ENCODE assay signal across 14 cellular contexts in the genomic region with DNA sequence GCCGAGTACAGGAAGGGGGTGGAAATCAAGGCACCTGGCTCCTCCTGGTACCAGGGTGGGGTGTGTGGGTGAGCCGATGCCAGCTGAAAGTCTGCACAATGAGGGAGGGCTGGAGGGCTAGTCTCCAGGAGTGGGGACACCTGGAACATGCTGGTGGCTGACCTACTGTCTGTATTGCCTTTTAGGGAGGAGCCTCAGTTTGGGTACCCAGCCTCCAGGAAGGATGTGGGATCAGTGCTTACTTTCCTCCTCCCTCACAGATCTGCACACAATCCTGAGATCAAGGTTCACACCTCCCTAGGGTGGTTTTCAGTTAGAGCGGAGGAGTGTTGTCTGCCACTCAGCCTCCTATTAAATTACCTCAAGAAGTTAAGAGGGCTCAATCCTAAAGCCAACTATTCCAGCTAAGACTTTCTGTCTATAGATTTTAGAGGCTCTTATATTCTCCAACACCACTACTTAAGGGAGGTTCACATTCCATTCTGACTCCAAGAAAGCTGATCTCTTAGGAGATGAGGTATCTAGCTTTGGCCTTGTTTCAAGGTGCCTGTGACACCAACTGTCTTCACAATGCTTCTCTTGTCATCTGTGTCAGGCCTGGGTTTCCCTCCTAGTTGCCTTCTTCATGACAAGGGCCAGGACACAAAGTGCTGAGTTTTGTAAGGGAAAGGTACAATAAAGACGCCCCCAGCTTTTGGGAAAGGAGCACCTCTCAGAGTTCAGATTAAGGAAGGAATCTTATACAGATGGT. TPM values are rescaled to one million over a fixed set of nuclear protein-coding genes. Genes with fewer than 3 reads are reported as not detected.
A peak's percentile ranks its signal among the peaks of the same experiment; 100 is the strongest.
DNase-seq lines count a peak whose midpoint lies in the region; ATAC-seq and TF ChIP-seq lines count a peak whose summit lies in the region.
"Had no signal": no experiment of that assay in that cellular context is flagged by ENCODE, and none has a peak within 500 bp of the region (broad histone marks: within the 10 kb centered on the region; RNA-seq: fewer than 3 reads in every experiment).

No MANE protein-coding gene starts in this region.

- intact Hi-C loops in CD4-positive, alpha-beta memory T cell (cut with micrococcal nuclease) = loop anchor here (2.0 to 5.0 kb wide), 2 partner anchors 16 to 47 kb away; a partner anchor contains a TSS

- peak overlapping the region; percentile 38 to 79 (median 61) for H3K4me3 Mint-ChIP-seq in CD4-positive, alpha-beta memory T cell

- peak overlapping the region in 1 of 2 donors; percentile 36 for H3K4me3 ChIP-seq in CD4-positive, alpha-beta memory T cell (ENCODE audit: low read length in 2 of 2)
- H3K4me3 ChIP-seq in HEK293 (ENCODE audit: low read depth, low read length) (no peak overlapping the region), mucosa of rectum (ENCODE audit: low read length in 2 of 2) (peak overlapping the region in 1 of 2 donors; percentile 41), hepatocyte (no peak overlapping the region)
- H3K4me3 ChIP-seq: right lobe of liver had no signal

- H3K36me3 ChIP-seq in CD4-positive, alpha-beta memory T cell (ENCODE audit: insufficient read depth, low read length) = peaks cover 10% of the 10 kb centered on the region
- H3K36me3 ChIP-seq in HEK293 (ENCODE audit: control insufficient read depth in 2 of 2, insufficient read depth in 1 of 2, low read length in 2 of 2) (peaks cover 6 to 25% of the 10 kb centered on the region in 2 experiments; a peak in 2 of 3 replicates), mucosa of rectum (ENCODE audit: control insufficient read depth in 2 of 2, insufficient read depth in 2 of 2, low read length in 2 of 2) (peaks cover 9 to 17% of the 10 kb centered on the region in 2 donors), hepatocyte (replicated peaks; ENCODE audit: insufficient read depth, low read depth) (no peaks in the 10 kb centered on the region)

- ATAC-seq in HG02759 (IDR thresholded peaks at IDR 0.05; ENCODE audit: unreplicated experiment) (no peak), HG03469 (IDR thresholded peaks at IDR 0.05; ENCODE audit: unreplicated experiment) (no peak)

- H3K27ac Mint-ChIP-seq in CD4-positive, alpha-beta memory T cell = peak overlapping the region; percentile 78 to 94 (median 92)

- peaks cover 22 to 45% (median 30%) of the 10 kb centered on the region in 4 donors for H3K4me1 Mint-ChIP-seq in CD4-positive, alpha-beta memory T cell

- no peak for TF ChIP-seq CTCF in HEK293 (tag by site-specific recombination; IDR thresholded peaks at IDR 0.05)
- TF ChIP-seq CTCF in hepatocyte (IDR thresholded peaks at IDR 0.05; ENCODE audit: poor library complexity) = no peak

- no peaks in the 10 kb centered on the region for H3K27me3 ChIP-seq in CD4-positive, alpha-beta memory T cell (ENCODE audit: insufficient read depth, low read length)
- H3K27me3 ChIP-seq in mucosa of rectum (ENCODE audit: control insufficient read depth in 2 of 2, insufficient read depth in 2 of 2, low read length in 2 of 2) (no peaks in the 10 kb centered on the region), hepatocyte (no peaks in the 10 kb centered on the region)
- H3K27me3 ChIP-seq: right lobe of liver had no signal

- peaks cover 22% of the 10 kb centered on the region for H3K4me1 ChIP-seq in CD4-positive, alpha-beta memory T cell (ENCODE audit: insufficient read depth, low read length)
- H3K4me1 ChIP-seq in HEK293 (ENCODE audit: control insufficient read depth, insufficient read depth, low read length) (no peaks in the 10 kb centered on the region), mucosa of rectum (ENCODE audit: control insufficient read depth in 2 of 2, insufficient read depth in 2 of 2, low read length in 2 of 2) (peaks cover 13 to 42% of the 10 kb centered on the region in 2 donors), hepatocyte (ENCODE audit: insufficient read depth) (no peaks in the 10 kb centered on the region)

- H3K36me3 Mint-ChIP-seq in CD4-positive, alpha-beta memory T cell = peaks cover 11 to 15% of the 10 kb centered on the region in 2 donors

- H3K79me2 ChIP-seq in hepatocyte = no peaks in the 10 kb centered on the region

- CTCF ChIA-PET in CD4-positive, alpha-beta memory T cell (lab: Charles Lee; ENCODE audit: partially characterized antibody) = interaction anchor here (1.1 to 1.6 kb wide), 6 partner anchors 9 to 812 kb away, joined by 3 to 5 read pairs (median 3); no protein-coding TSS in a partner anchor
- CTCF ChIA-PET in HEK293 (lab: Yijun Ruan, JAX) = interaction anchor here (0.8 to 1.5 kb wide), 4 partner anchors 16 to 134 kb away, joined by 3 to 6 read pairs (median 6); no protein-coding TSS in a partner anchor

- no peaks in the 10 kb centered on the region for H3K9me3 ChIP-seq in CD4-positive, alpha-beta memory T cell (ENCODE audit: control insufficient read depth in 1 of 2, low read length in 2 of 2)
- H3K9me3 ChIP-seq in HEK293 (ENCODE audit: control insufficient read depth, insufficient read depth, low read depth, low read length) (no peaks in the 10 kb centered on the region), mucosa of rectum (ENCODE audit: control insufficient read depth in 2 of 2, low read length in 2 of 2) (no peaks in the 10 kb centered on the region), hepatocyte (ENCODE audit: low read depth) (no peaks in the 10 kb centered on the region)
- H3K9me3 ChIP-seq: right lobe of liver had no signal

- no peak overlapping the region for H2AFZ ChIP-seq in hepatocyte

- peak; percentile 39 to 55 (median 48) for DNase-seq in CD4-positive, alpha-beta memory T cell
- DNase-seq in activated effector memory CD4-positive, alpha-beta T cell treated with anti-CD3 and anti-CD28 coated beads, Interleukin-2, amount 50 U/mL, for 16 hours = peak; percentile 67
- DNase-seq in germinal center (ENCODE audit: low spot score) (no peak), hepatocyte (ENCODE audit: low spot score) (no peak)
- DNase-seq: amygdala; COR-L47; effector CD4-positive, alpha-beta T cell; H7; right lobe of liver had no signal

- no peaks in the 10 kb centered on the region for H3K27me3 Mint-ChIP-seq in CD4-positive, alpha-beta memory T cell

- no peaks in the 10 kb centered on the region for H3K9me2 ChIP-seq in hepatocyte (replicated peaks; ENCODE audit: insufficient read depth)

- peak overlapping the region in 1 of 2 donors; percentile 24 for H3K9ac ChIP-seq in mucosa of rectum (ENCODE audit: low read depth in 1 of 2, low read length in 2 of 2)

- no peaks in the 10 kb centered on the region for H4K20me1 ChIP-seq in hepatocyte (ENCODE audit: insufficient read depth, poor library complexity, severe bottlenecking)

- H3K9me3 Mint-ChIP-seq in CD4-positive, alpha-beta memory T cell = no peaks in the 10 kb centered on the region

- WGBS in hepatocyte (ENCODE audit: low lambda C conversion rate, missing lambda C conversion rate) = 89% methylated on average over 4 of the region's 4 CpGs

- POLR2A ChIA-PET in CD4-positive, alpha-beta memory T cell (lab: Charles Lee; ENCODE audit: partially characterized antibody) = interaction anchor here (0.7 to 1.4 kb wide), 4 partner anchors 10 to 71 kb away, joined by 3 to 6 read pairs (median 5); a partner anchor contains a TSS
- POLR2A ChIA-PET in HEK293 (lab: Yijun Ruan, JAX) = no interaction called here

- H3K27ac ChIP-seq in CD4-positive, alpha-beta memory T cell (ENCODE audit: low read depth, low read length) = peak overlapping the region; percentile 18
- no peak overlapping the region for H3K27ac ChIP-seq in HEK293 (ENCODE audit: extremely low read depth, low read depth, low read length)
- peak overlapping the region; percentile 77 to 85 for H3K27ac ChIP-seq in mucosa of rectum (ENCODE audit: low read depth in 2 of 2, low read length in 2 of 2)
- no peak overlapping the region for H3K27ac ChIP-seq in hepatocyte
- H3K27ac ChIP-seq: right lobe of liver had no signal

- no peak overlapping the region for H3K4me2 ChIP-seq in hepatocyte

TF ChIP-seq in HEK293, 187 proteins besides CTCF, POLR2A, EP300 and RAD21 (continues in another document):
- TF ChIP-seq EGR2 (tag by site-specific recombination; IDR thresholded peaks at IDR 0.05; ENCODE audit: low read depth) (peak; percentile 39; the same call in 1 of the 2 replicates), OSR2 (tag by site-specific recombination; IDR thresholded peaks at IDR 0.05) (no peak), ZNF560 (tag by site-specific recombination; IDR thresholded peaks at IDR 0.05; ENCODE audit: borderline replicate concordance) (no peak), ZNF521 (tag by site-specific recombination; IDR thresholded peaks at IDR 0.05) (no peak)
- TF ChIP-seq, protein P1, sequence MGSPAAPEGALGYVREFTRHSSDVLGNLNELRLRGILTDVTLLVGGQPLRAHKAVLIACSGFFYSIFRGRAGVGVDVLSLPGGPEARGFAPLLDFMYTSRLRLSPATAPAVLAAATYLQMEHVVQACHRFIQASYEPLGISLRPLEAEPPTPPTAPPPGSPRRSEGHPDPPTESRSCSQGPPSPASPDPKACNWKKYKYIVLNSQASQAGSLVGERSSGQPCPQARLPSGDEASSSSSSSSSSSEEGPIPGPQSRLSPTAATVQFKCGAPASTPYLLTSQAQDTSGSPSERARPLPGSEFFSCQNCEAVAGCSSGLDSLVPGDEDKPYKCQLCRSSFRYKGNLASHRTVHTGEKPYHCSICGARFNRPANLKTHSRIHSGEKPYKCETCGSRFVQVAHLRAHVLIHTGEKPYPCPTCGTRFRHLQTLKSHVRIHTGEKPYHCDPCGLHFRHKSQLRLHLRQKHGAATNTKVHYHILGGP (tag by site-specific recombination; IDR thresholded peaks at IDR 0.05) = no peak

RNA-seq across cellular contexts. Expression of a gene that starts 15.7 kb away (rescaled TPM):
- 100 to 1,000 TPM; 252 to 276 TPM for total RNA-seq in CD4-positive, alpha-beta memory T cell
- 100 to 1,000 TPM; 349 to 442 TPM for polyA plus RNA-seq in CD4-positive, alpha-beta memory T cell
- total RNA-seq in hepatocyte = 393 and 416 TPM in 2 replicates
- 326 and 360 TPM in 2 replicates for polyA plus RNA-seq in hepatocyte

RNA-seq across cellular contexts. Expression of a gene that starts 26.7 kb away (rescaled TPM):
- total RNA-seq in CD4-positive, alpha-beta memory T cell = 100 to 1,000 TPM; 190 to 198 TPM
- polyA plus RNA-seq in CD4-positive, alpha-beta memory T cell = 10 to 100 TPM in 1 of 2 donors, 1 to 10 TPM in 1; 6.7 to 30.4 TPM
- 36.5 and 46.9 TPM in 2 replicates for total RNA-seq in hepatocyte
- polyA plus RNA-seq in hepatocyte = 27.1 and 30.1 TPM in 2 replicates

RNA-seq across cellular contexts. Expression of a gene that starts 48.6 kb away (rescaled TPM):
- total RNA-seq in CD4-positive, alpha-beta memory T cell = 10 to 100 TPM; 38.0 to 39.5 TPM
- 10 to 100 TPM in 1 of 2 donors, 1 to 10 TPM in 1; 8.9 to 12.7 TPM for polyA plus RNA-seq in CD4-positive, alpha-beta memory T cell
- 35.3 and 37.8 TPM in 2 replicates for total RNA-seq in hepatocyte
- polyA plus RNA-seq in hepatocyte = 29.5 and 35.5 TPM in 2 replicates

RNA-seq across cellular contexts. Expression of a gene that starts 49.6 kb away (rescaled TPM):
- 10 to 100 TPM; 33.0 to 35.5 TPM for total RNA-seq in CD4-positive, alpha-beta memory T cell
- 100 to 1,000 TPM; 136 to 151 TPM for polyA plus RNA-seq in CD4-positive, alpha-beta memory T cell
- total RNA-seq in hepatocyte = 48.5 and 73.1 TPM in 2 replicates
- polyA plus RNA-seq in hepatocyte = 142 and 165 TPM in 2 replicates

RNA-seq across cellular contexts. Expression of a gene that starts 55.9 kb away (rescaled TPM):
- 1 to 10 TPM in 1 of 2 experiments, under 1 TPM in 1; 0.53 to 1.5 TPM for total RNA-seq in CD4-positive, alpha-beta memory T cell
- 1 to 10 TPM; 5.9 to 6.6 TPM for polyA plus RNA-seq in CD4-positive, alpha-beta memory T cell
- total RNA-seq in hepatocyte = 71.1 and 77.9 TPM in 2 replicates
- 91.6 and 106 TPM in 2 replicates for polyA plus RNA-seq in hepatocyte
- total RNA-seq: LHCN-M2 had no signal

Comparison
In these comparisons a context has a peak if more than half of its experiments do, and no peak if none do; other contexts are left out.
1. DNase-seq: peak in CD4-positive, alpha-beta memory T cell (5 of 5) and activated effector memory CD4-positive, alpha-beta T cell treated with anti-CD3 and anti-CD28 coated beads, Interleukin-2, amount 50 U/mL, for 16 hours (single experiment); none in germinal center (single experiment) and hepatocyte (single experiment).
2. H3K27ac ChIP-seq: peak in CD4-positive, alpha-beta memory T cell (single experiment) and mucosa of rectum (2 of 2); none in HEK293 (single experiment) and hepatocyte (single experiment).